In genomic region chr11:10275714-10276113, GRCh38 we compare ENCODE assay signal across 17 cellular contexts.
"Had no signal": no experiment of that assay in that cellular context is flagged by ENCODE, and none has a peak within 500 bp of the region (broad histone marks: within the 10 kb centered on the region; RNA-seq: fewer than 3 reads in every experiment).

No MANE protein-coding gene starts in this region.

- H3K9me3 ChIP-seq: body of pancreas, left lung, prostate gland, transverse colon had no signal

- H3K4me1 ChIP-seq: body of pancreas, prostate gland had no signal

- DNase-seq: activated CD4-positive, alpha-beta T cell treated with anti-CD3 and anti-CD28 coated beads, Interleukin-2, amount 50 U/mL, for 1 hour; activated naive CD4-positive, alpha-beta T cell treated with anti-CD3 and anti-CD28 coated beads, Interleukin-2, amount 50 U/mL, for 16 hours; amniotic stem cell; body of pancreas; cerebellar nuclear complex; foreskin fibroblast; head of caudate nucleus; left lung; mesendoderm; nephron progenitor cell; stimulated activated CD4-positive, alpha-beta T cell treated with anti-CD3 and anti-CD28 coated beads, Interleukin-2, amount 100 ng/mL, for 24 hours; stimulated activated naive B cell treated with anti-CD40 and anti-IgM and Interleukin-4, amounts not matched to agents 10 μg/mL and 1 μg/mL and 100 μg/mL, for 72 hours; substantia nigra; T-helper 2 cell; transverse colon had no signal

- H3K36me3 ChIP-seq: left lung, prostate gland, transverse colon had no signal

- H3K4me3 ChIP-seq: body of pancreas, left lung, prostate gland, transverse colon had no signal

- FAIRE-seq: endometrium had no signal

- H3K27ac ChIP-seq: body of pancreas, left lung, prostate gland, transverse colon had no signal

- H3K27me3 ChIP-seq: body of pancreas, left lung, transverse colon had no signal
